In genomic region chr19:13899393-13899792, GRCh38 we compare ENCODE assay signal across 22 cellular contexts. TPM values are rescaled to one million over a fixed set of nuclear protein-coding genes. Genes with fewer than 3 reads are reported as not detected.
"Had no signal": no experiment of that assay in that cellular context is flagged by ENCODE, and none has a peak within 500 bp of the region (broad histone marks: within the 10 kb centered on the region; RNA-seq: fewer than 3 reads in every experiment).

No MANE protein-coding gene starts in this region.

- H3K4me1 ChIP-seq: heart left ventricle, lower lobe of right lung had no signal

- H3K27me3 ChIP-seq: cardiac muscle cell, heart left ventricle, spleen had no signal

- ATAC-seq: activated CD8-positive, alpha-beta memory T cell treated with anti-CD3 and anti-CD28 coated beads, Interleukin-2, amount 10 ng/mL, durations not matched to agents 7 days and 5 days; activated CD8-positive, alpha-beta T cell treated with anti-CD3 and anti-CD28 coated beads for 36 hours; activated naive CD8-positive, alpha-beta T cell treated with anti-CD3 and anti-CD28 coated beads, Interleukin-2, amount 50 U/mL, for 24 hours; lower lobe of right lung; naive thymus-derived CD4-positive, alpha-beta T cell; T-helper 17 cell had no signal

- H3K4me3 ChIP-seq: cardiac muscle cell, heart left ventricle, lower lobe of right lung, spleen had no signal

- H3K27ac ChIP-seq: cardiac muscle cell, epithelial cell of prostate, lower lobe of right lung, spleen had no signal

- H3K9me3 ChIP-seq: heart left ventricle, lower lobe of right lung, spleen had no signal

- DNase-seq: activated CD4-positive, alpha-beta T cell treated with anti-CD3 and anti-CD28 coated beads, Interleukin-2, amount 10 ng/mL, durations not matched to agents 7 days and 5 days; activated CD8-positive, alpha-beta memory T cell treated with anti-CD3 and anti-CD28 coated beads, Interleukin-2, amount 10 ng/mL, durations not matched to agents 7 days and 5 days; activated CD8-positive, alpha-beta T cell treated with anti-CD3 and anti-CD28 coated beads for 36 hours; activated effector memory CD4-positive, alpha-beta T cell treated with anti-CD3 and anti-CD28 coated beads, Interleukin-2, amount 50 U/mL, for 16 hours; activated naive CD4-positive, alpha-beta T cell treated with anti-CD3 and anti-CD28 coated beads, Interleukin-2, amount 10 ng/mL, durations not matched to agents 7 days and 5 days; activated naive CD8-positive, alpha-beta T cell treated with anti-CD3 and anti-CD28 coated beads, Interleukin-2, amount 50 U/mL, for 24 hours; activated T-cell treated with anti-CD3 and anti-CD28 coated beads for 4 hours; heart left ventricle; lower lobe of right lung; mesendoderm; naive thymus-derived CD4-positive, alpha-beta T cell; retina; spleen; stimulated activated CD4-positive, alpha-beta T cell treated with anti-CD3 and anti-CD28 coated beads, Interleukin-4, amount 100 ng/mL, for 1 hour; stimulated activated naive CD4-positive, alpha-beta T cell; T-helper 17 cell had no signal

- H3K36me3 ChIP-seq: cardiac muscle cell, heart left ventricle, lower lobe of right lung, spleen had no signal

RNA-seq across cellular contexts. Expression of gene NANOS3, which starts 22.5 kb away (rescaled TPM):
- total RNA-seq: fibroblast of villous mesenchyme, omental fat pad, spleen, ureter had no signal

RNA-seq across cellular contexts. Expression of gene PODNL1, which starts 38.8 kb away (rescaled TPM):
- total RNA-seq: activated CD8-positive, alpha-beta T cell treated with anti-CD3 and anti-CD28 coated beads for 36 hours; omental fat pad; progenitor cell of endocrine pancreas had no signal
